Comparison of ENCODE assay signal across 20 cellular contexts in the genomic region with DNA sequence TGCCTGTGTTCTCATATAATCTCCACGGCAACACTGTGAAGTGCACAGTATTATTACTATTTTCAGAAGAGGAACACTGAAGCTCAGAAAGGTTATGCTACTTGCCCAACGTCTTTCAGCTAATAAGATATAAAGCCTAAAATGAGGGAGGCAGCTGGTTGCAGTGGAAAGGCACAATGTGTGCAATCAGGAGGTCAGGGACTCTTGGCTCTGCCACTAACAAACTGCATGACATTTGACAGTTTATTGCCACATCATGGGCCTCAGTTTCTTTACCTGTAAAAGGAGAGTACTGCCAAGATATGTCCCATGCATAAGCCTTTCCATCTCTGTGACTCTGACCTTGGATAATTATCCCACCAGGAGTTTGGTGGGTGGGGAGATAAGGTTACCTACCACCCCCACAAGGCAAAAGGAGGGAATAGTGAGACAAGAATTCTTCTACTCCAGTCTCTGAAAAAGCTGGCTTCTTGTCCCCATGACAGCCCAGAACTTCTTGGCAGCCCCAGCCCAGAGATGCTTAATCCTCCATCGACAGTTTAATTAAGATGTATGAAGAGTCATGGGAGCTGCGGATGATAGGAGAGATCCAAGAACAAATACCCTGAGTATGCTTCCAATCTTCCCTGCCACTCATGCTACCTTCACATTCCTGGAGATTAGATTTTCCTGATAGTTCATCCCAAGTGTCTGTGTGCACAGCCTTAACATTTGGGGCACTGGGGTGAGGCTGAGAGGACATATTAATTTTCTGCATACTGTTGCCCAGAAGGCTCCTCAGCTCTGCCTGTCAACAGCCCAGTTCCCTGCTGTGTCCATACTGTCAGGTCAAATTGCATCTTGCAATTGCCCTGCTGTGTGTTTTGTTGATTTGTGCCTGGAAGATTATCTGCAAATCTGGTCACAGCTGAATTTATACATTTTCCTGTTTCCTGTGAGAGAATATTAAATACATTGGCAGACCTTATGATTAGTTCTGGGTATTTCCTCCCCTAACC.
"Had no signal": no experiment of that assay in that cellular context is flagged by ENCODE, and none has a peak within 500 bp of the region (broad histone marks: within the 10 kb centered on the region; RNA-seq: fewer than 3 reads in every experiment).

No MANE protein-coding gene starts in this region.

- H3K27ac ChIP-seq: breast epithelium, epithelial cell of prostate, heart left ventricle, testis, vagina had no signal

- H3K27me3 Mint-ChIP-seq: activated CD4-positive, alpha-beta memory T cell treated with anti-CD3 and anti-CD28 coated beads for 36 hours; activated naive CD8-positive, alpha-beta T cell treated with anti-CD3 and anti-CD28 coated beads, Interleukin-2, amount 10 ng/mL, durations not matched to agents 7 days and 5 days; stimulated activated naive B cell treated with anti-CD40 and anti-IgM and Interleukin-4, amounts not matched to agents 10 μg/mL and 1 μg/mL and 100 μg/mL, for 72 hours had no signal

- H3K4me3 ChIP-seq: breast epithelium, heart left ventricle, testis, vagina had no signal

- H3K27ac Mint-ChIP-seq: activated CD4-positive, alpha-beta memory T cell treated with anti-CD3 and anti-CD28 coated beads for 36 hours; activated naive CD4-positive, alpha-beta T cell treated with anti-CD3 and anti-CD28 coated beads for 36 hours; activated naive CD8-positive, alpha-beta T cell treated with anti-CD3 and anti-CD28 coated beads, Interleukin-2, amount 10 ng/mL, durations not matched to agents 7 days and 5 days; activated T-cell treated with anti-CD3 and anti-CD28 coated beads, Interleukin-2, amount 50 U/mL, for 72 hours; natural killer cell treated with Interleukin-12 subunit alpha and Interleukin-12 subunit beta and Interleukin-15 and Interleukin-18, amount 100 ng/mL, for 72 hours; stimulated activated naive B cell treated with anti-CD40 and anti-IgM and Interleukin-4, amounts not matched to agents 10 μg/mL and 1 μg/mL and 100 μg/mL, for 72 hours had no signal

- H3K36me3 Mint-ChIP-seq: activated CD4-positive, alpha-beta memory T cell treated with anti-CD3 and anti-CD28 coated beads for 36 hours; activated naive CD8-positive, alpha-beta T cell treated with anti-CD3 and anti-CD28 coated beads, Interleukin-2, amount 10 ng/mL, durations not matched to agents 7 days and 5 days; natural killer cell treated with Interleukin-12 subunit alpha and Interleukin-12 subunit beta and Interleukin-15 and Interleukin-18, amount 100 ng/mL, for 72 hours; stimulated activated naive B cell treated with anti-CD40 and anti-IgM and Interleukin-4, amounts not matched to agents 10 μg/mL and 1 μg/mL and 100 μg/mL, for 72 hours had no signal

- DNase-seq: activated CD4-positive, alpha-beta memory T cell treated with anti-CD3 and anti-CD28 coated beads for 36 hours; activated CD4-positive, alpha-beta T cell treated with anti-CD3 and anti-CD28 coated beads for 48 hours; activated effector memory CD4-positive, alpha-beta T cell treated with Interleukin-2 at 50 U/mL for 16 hours; activated naive CD4-positive, alpha-beta T cell treated with anti-CD3 and anti-CD28 coated beads for 36 hours; activated naive CD8-positive, alpha-beta T cell treated with anti-CD3 and anti-CD28 coated beads, Interleukin-2, amount 10 ng/mL, durations not matched to agents 7 days and 5 days; activated T-cell treated with anti-CD3 and anti-CD28 coated beads, Interleukin-2, amount 50 U/mL, for 72 hours; amniotic stem cell; heart left ventricle; left ventricle myocardium superior; posterior cingulate gyrus; stimulated activated CD4-positive, alpha-beta T cell treated with anti-CD3 and anti-CD28 coated beads, Interleukin-2, amount 100 ng/mL, for 48 hours; stimulated activated CD8-positive, alpha-beta memory T cell treated with anti-CD3 and anti-CD28 coated beads, Interleukin-4, amount 100 ng/mL, for 48 hours; stimulated activated naive B cell treated with anti-CD40 and anti-IgM and Interleukin-4, amounts not matched to agents 10 μg/mL and 1 μg/mL and 100 μg/mL, for 72 hours; testis; trophoblast cell had no signal

- H3K4me3 Mint-ChIP-seq: activated CD4-positive, alpha-beta memory T cell treated with anti-CD3 and anti-CD28 coated beads for 36 hours; activated naive CD4-positive, alpha-beta T cell treated with anti-CD3 and anti-CD28 coated beads for 36 hours; activated naive CD8-positive, alpha-beta T cell treated with anti-CD3 and anti-CD28 coated beads, Interleukin-2, amount 10 ng/mL, durations not matched to agents 7 days and 5 days; activated T-cell treated with anti-CD3 and anti-CD28 coated beads, Interleukin-2, amount 50 U/mL, for 72 hours; central memory CD8-positive, alpha-beta T cell; natural killer cell treated with Interleukin-12 subunit alpha and Interleukin-12 subunit beta and Interleukin-15 and Interleukin-18, amount 100 ng/mL, for 72 hours; stimulated activated naive B cell treated with anti-CD40 and anti-IgM and Interleukin-4, amounts not matched to agents 10 μg/mL and 1 μg/mL and 100 μg/mL, for 72 hours had no signal

- H3K27me3 ChIP-seq: breast epithelium, heart left ventricle, testis, vagina had no signal

- H3K9me3 ChIP-seq: breast epithelium, heart left ventricle, testis, vagina had no signal

- H3K9me3 Mint-ChIP-seq: activated CD4-positive, alpha-beta memory T cell treated with anti-CD3 and anti-CD28 coated beads for 36 hours; activated naive CD4-positive, alpha-beta T cell treated with anti-CD3 and anti-CD28 coated beads for 36 hours; activated naive CD8-positive, alpha-beta T cell treated with anti-CD3 and anti-CD28 coated beads, Interleukin-2, amount 10 ng/mL, durations not matched to agents 7 days and 5 days; central memory CD8-positive, alpha-beta T cell; natural killer cell treated with Interleukin-12 subunit alpha and Interleukin-12 subunit beta and Interleukin-15 and Interleukin-18, amount 100 ng/mL, for 72 hours; stimulated activated naive B cell treated with anti-CD40 and anti-IgM and Interleukin-4, amounts not matched to agents 10 μg/mL and 1 μg/mL and 100 μg/mL, for 72 hours had no signal

- H3K4me1 Mint-ChIP-seq: activated naive CD8-positive, alpha-beta T cell treated with anti-CD3 and anti-CD28 coated beads, Interleukin-2, amount 10 ng/mL, durations not matched to agents 7 days and 5 days; central memory CD8-positive, alpha-beta T cell; stimulated activated naive B cell treated with anti-CD40 and anti-IgM and Interleukin-4, amounts not matched to agents 10 μg/mL and 1 μg/mL and 100 μg/mL, for 72 hours had no signal

- H3K36me3 ChIP-seq: breast epithelium, heart left ventricle, vagina had no signal

- ATAC-seq: activated T-cell treated with anti-CD3 and anti-CD28 coated beads, Interleukin-2, amount 50 U/mL, for 72 hours; heart left ventricle; left ventricle myocardium superior; natural killer cell treated with Interleukin-12 subunit alpha and Interleukin-12 subunit beta and Interleukin-15 and Interleukin-18, amount 100 ng/mL, for 72 hours; stimulated activated naive B cell treated with anti-CD40 and anti-IgM and Interleukin-4, amounts not matched to agents 10 μg/mL and 1 μg/mL and 100 μg/mL, for 72 hours had no signal
